In the genomic region with DNA sequence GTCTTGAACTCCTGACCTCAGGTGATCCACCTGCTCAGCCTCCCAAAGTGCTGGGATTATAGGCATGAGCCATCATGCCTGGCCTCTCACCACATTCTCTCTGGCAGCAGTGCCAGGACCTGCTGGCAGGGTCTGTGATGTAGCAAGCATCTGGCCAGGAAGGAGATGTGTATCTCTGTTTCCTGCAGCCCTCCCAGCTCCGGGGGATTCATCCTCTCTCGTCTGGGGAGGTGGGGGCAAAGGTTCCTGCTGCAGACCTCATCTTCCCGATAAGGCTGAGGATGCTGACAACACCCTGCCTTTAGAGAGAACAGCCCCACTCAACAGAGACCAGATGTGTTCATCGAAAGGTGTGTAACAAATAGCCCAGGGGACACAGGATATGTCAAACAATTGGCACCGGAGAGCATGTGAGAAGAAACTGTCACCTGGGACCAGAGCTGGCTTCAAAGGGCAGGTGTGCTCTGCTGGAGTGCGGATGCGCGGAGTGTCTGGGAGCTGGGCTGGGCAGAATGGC, we compare ENCODE assay signal across 8 cellular contexts. TPM values are rescaled to one million over a fixed set of nuclear protein-coding genes. Genes with fewer than 3 reads are reported as not detected.
DNase-seq lines count a peak whose midpoint lies in the region; ATAC-seq, FAIRE-seq and TF ChIP-seq lines count a peak whose summit lies in the region.

No MANE protein-coding gene starts in this region.

- no peak overlapping the region for H3K27ac ChIP-seq in kidney (ENCODE audit: low read depth in 2 of 2, low read length in 2 of 2)

- ATAC-seq in GM21515 (IDR thresholded peaks at IDR 0.05; ENCODE audit: unreplicated experiment) (no peak), left cardiac atrium (no peak)

- no peak for TF ChIP-seq CTCF in kidney (IDR thresholded peaks at IDR 0.05; ENCODE audit: borderline replicate concordance, extremely low read depth, insufficient read depth)

- peaks cover 12 to 17% of the 10 kb centered on the region in 2 donors for H3K4me1 ChIP-seq in kidney (ENCODE audit: control insufficient read depth in 1 of 2, insufficient read depth in 1 of 2, low read depth in 1 of 2, low read length in 2 of 2)

- intact Hi-C loops in kidney (cut with DNase I): loop anchor here (5.0 kb wide), 1 partner anchor 161 kb away; no protein-coding TSS in a partner anchor
- intact Hi-C loops in left cardiac atrium (cut with DNase I): loop anchor here (1.0 to 2.0 kb wide), 2 partner anchors 161 kb away; no protein-coding TSS in a partner anchor

- H3K9ac ChIP-seq in kidney (ENCODE audit: low read length in 2 of 2): no peak overlapping the region

- no peak for FAIRE-seq in kidney (lab: Jason Lieb, UNC)

- no peak overlapping the region for H3K4me3 ChIP-seq in kidney (ENCODE audit: low read length in 2 of 2)

- DNase-seq in NCI-H1417 (lab: John Stamatoyannopoulos, UW) (peak in 2 of 3 experiments; percentile 85 to 92), NCI-H1417 treated with DMSO at 0.1 percent for 48 hours (lab: John Stamatoyannopoulos, UW) (no peak), GDM1 (lab: John Stamatoyannopoulos, UW) (peak; percentile 83), NCI-H748 treated with DMSO at 0.1 percent for 48 hours (lab: John Stamatoyannopoulos, UW) (peak; percentile 44), dermis blood vessel endothelial cell (peak; percentile 67), kidney (no peak), left cardiac atrium (no peak)

- H3K9me3 ChIP-seq in kidney (ENCODE audit: control insufficient read depth in 1 of 2, low read length in 2 of 2): no peaks in the 10 kb centered on the region

- H3K36me3 ChIP-seq in kidney (ENCODE audit: control insufficient read depth in 1 of 2, insufficient read depth in 2 of 2, low read length in 2 of 2): no peaks in the 10 kb centered on the region

RNA-seq across cellular contexts. Expression of a gene that starts 54.8 kb away (rescaled TPM):
- total RNA-seq in dermis blood vessel endothelial cell (322 and 488 TPM in 2 replicates), kidney (157 TPM), left cardiac atrium (10 to 100 TPM; 71.6 to 82.2 TPM)
- 49.2 TPM for polyA plus RNA-seq in kidney (ENCODE audit: insufficient read depth, low read depth, low replicate concordance)

Comparison
In these comparisons a context has a peak if more than half of its experiments do, and no peak if none do; other contexts are left out.
1. DNase-seq: peak in NCI-H1417 (2 of 3), GDM1 (single experiment), NCI-H748 treated with DMSO at 0.1 percent for 48 hours (single experiment) and dermis blood vessel endothelial cell (single experiment); none in NCI-H1417 treated with DMSO at 0.1 percent for 48 hours (single experiment), kidney (single experiment) and left cardiac atrium (single experiment).